In genomic region chr2:108377411-108377810, GRCh38 we compare ENCODE assay signal across 10 cellular contexts. TPM values are rescaled to one million over a fixed set of nuclear protein-coding genes. Genes with fewer than 3 reads are reported as not detected.
DNase-seq lines count a peak whose midpoint lies in the region; ATAC-seq and TF ChIP-seq lines count a peak whose summit lies in the region.
"Had no signal": no experiment of that assay in that cellular context is flagged by ENCODE, and none has a peak within 500 bp of the region (broad histone marks: within the 10 kb centered on the region; RNA-seq: fewer than 3 reads in every experiment).

No MANE protein-coding gene starts in this region.

- no peak for TF ChIP-seq RAD21 in SK-N-SH (IDR thresholded peaks at IDR 0.05; ENCODE audit: low read length)

- H3K36me3 Mint-ChIP-seq in mesothelial cell of epicardium, result peaks cover 14% of the 10 kb centered on the region

- ATAC-seq in HG02798 (IDR thresholded peaks at IDR 0.05; ENCODE audit: poor library complexity, unreplicated experiment), result no peak
- ATAC-seq in GM19035 (IDR thresholded peaks at IDR 0.05; ENCODE audit: unreplicated experiment), result no peak

- no peaks in the 10 kb centered on the region for H3K79me2 ChIP-seq in SK-N-SH (ENCODE audit: insufficient read depth)

- peak overlapping the region in 1 of 2 experiments; percentile 90; a peak in 2 of 4 replicates for H3K27ac ChIP-seq in SK-N-SH (ENCODE audit: low read depth in 2 of 2, low read length in 1 of 2)
- H3K27ac ChIP-seq in esophagus muscularis mucosa (replicated peaks in 1 of 4), result peak overlapping the region; percentile 44 to 67 (median 63)
- peak overlapping the region; percentile 26 to 77 for H3K27ac ChIP-seq in testis

- H3K9me2 ChIP-seq in SK-N-SH, result no peaks in the 10 kb centered on the region

- H3F3A ChIP-seq in SK-N-SH (replicated peaks; ENCODE audit: insufficient read depth), result no peaks in the 10 kb centered on the region

- no peak for TF ChIP-seq POLR2A in esophagus muscularis mucosa (IDR thresholded peaks at IDR 0.05; ENCODE audit: low read depth)
- no peak for TF ChIP-seq POLR2A in testis (IDR thresholded peaks at IDR 0.05)

- peak overlapping the region; percentile 70 for H3K4me3 Mint-ChIP-seq in mesothelial cell of epicardium
- H3K4me3 Mint-ChIP-seq: T-helper 1 cell treated with Interleukin-12 subunit alpha and Interleukin-12 subunit beta and Interleukin-4 antibody, amounts not matched to agents 30 μg/mL and 1 μg/mL, for 36 hours had no signal

- 0 out of 2 replicates have a peak overlapping the region, but pooled peaks have one; percentile 5 for H3K4me2 ChIP-seq in SK-N-SH

- H3K27me3 Mint-ChIP-seq in mesothelial cell of epicardium (ENCODE audit: low read depth), result no peaks in the 10 kb centered on the region

- H3K27ac Mint-ChIP-seq in mesothelial cell of epicardium, result peak overlapping the region; percentile 92
- H3K27ac Mint-ChIP-seq: T-helper 1 cell treated with Interleukin-12 subunit alpha and Interleukin-12 subunit beta and Interleukin-4 antibody, amounts not matched to agents 30 μg/mL and 1 μg/mL, for 36 hours had no signal

- H3K9ac ChIP-seq in SK-N-SH, result no peak overlapping the region

- H3K9me3 ChIP-seq in SK-N-SH (no peaks in the 10 kb centered on the region), esophagus muscularis mucosa (no peaks in the 10 kb centered on the region), testis (no peaks in the 10 kb centered on the region)

- peaks cover 41% of the 10 kb centered on the region for H3K4me1 Mint-ChIP-seq in mesothelial cell of epicardium

- peak overlapping the region in 1 of 2 experiments; percentile 42; a peak in 1 of 4 replicates for H3K4me3 ChIP-seq in SK-N-SH (ENCODE audit: low read depth in 2 of 2, low read length in 1 of 2)
- H3K4me3 ChIP-seq in esophagus muscularis mucosa, result peak overlapping the region; percentile 42 to 55 (median 46)
- peak overlapping the region; percentile 29 to 40 for H3K4me3 ChIP-seq in testis

- H2AFZ ChIP-seq in SK-N-SH (ENCODE audit: low read depth), result peak overlapping the region; percentile 56

- H3K36me3 ChIP-seq in SK-N-SH (replicated peaks in 1 of 2; ENCODE audit: control insufficient read depth in 1 of 2, insufficient read depth in 2 of 2, low read length in 1 of 2) (no peaks in the 10 kb centered on the region), esophagus muscularis mucosa (no peaks in the 10 kb centered on the region), testis (ENCODE audit: low read depth, missing control alignments) (no peaks in the 10 kb centered on the region)

- H3K27me3 ChIP-seq in SK-N-SH (ENCODE audit: insufficient read depth) (no peaks in the 10 kb centered on the region), esophagus muscularis mucosa (no peaks in the 10 kb centered on the region), testis (no peaks in the 10 kb centered on the region)

- H3K4me1 ChIP-seq in SK-N-SH (ENCODE audit: control insufficient read depth in 1 of 2, insufficient read depth in 2 of 2, low read depth in 1 of 2, low read length in 1 of 2) (peaks cover 0 to 24% of the 10 kb centered on the region in 2 experiments; a peak in 2 of 4 replicates), esophagus muscularis mucosa (peaks cover 6 to 12% (median 10%) of the 10 kb centered on the region in 4 donors), testis (no peaks in the 10 kb centered on the region)

- 10% methylated on average over 1 of the region's 1 CpG for WGBS in SK-N-SH (ENCODE audit: low lambda C conversion rate)
- 5% methylated on average over 1 of the region's 1 CpG for WGBS in esophagus muscularis mucosa
- WGBS in testis, 2 donors, result 17 to 45% methylated on average over 1 of the region's 1 CpG

- TF ChIP-seq CTCF in SK-N-SH (IDR thresholded peaks at IDR 0.05) (no peak), esophagus muscularis mucosa (IDR thresholded peaks at IDR 0.05) (no peak), mesothelial cell of epicardium (IDR thresholded peaks at IDR 0.05; ENCODE audit: unreplicated experiment) (no peak), testis (IDR thresholded peaks at IDR 0.05) (no peak)

- TF ChIP-seq EP300 in SK-N-SH (IDR thresholded peaks at IDR 0.05; ENCODE audit: borderline replicate concordance in 1 of 2, low read depth in 1 of 2, low read length in 1 of 2) (peak in 1 of 2 experiments; percentile 48; a peak in 1 of 4 replicates), esophagus muscularis mucosa (IDR thresholded peaks at IDR 0.05) (no peak)

- intact Hi-C loops in esophagus muscularis mucosa (cut with DNase I) (no loop called here), testis (cut with DNase I; ENCODE audit: low total_unique reads) (no loop called here)

- no peaks in the 10 kb centered on the region for H3K9me3 Mint-ChIP-seq in mesothelial cell of epicardium
- H3K9me3 Mint-ChIP-seq: T-helper 1 cell treated with Interleukin-12 subunit alpha and Interleukin-12 subunit beta and Interleukin-4 antibody, amounts not matched to agents 30 μg/mL and 1 μg/mL, for 36 hours had no signal

- no peaks in the 10 kb centered on the region for H4K20me1 ChIP-seq in SK-N-SH (ENCODE audit: insufficient read depth)

- POLR2A ChIA-PET in SK-N-SH (lab: Yijun Ruan, JAX), result interaction anchor here (0.6 to 1.2 kb wide), 2 partner anchors 71 to 376 kb away, joined by 3 read pairs; partner anchors contain the start of gene GCC2

- DNase-seq in SK-N-SH (no peak), esophagus muscularis mucosa (ENCODE audit: extremely low spot score) (no peak), mesothelial cell of epicardium (ENCODE audit: low spot score in 2 of 2, unreplicated experiment in 2 of 2) (no peak), testis (no peak), NCI-H1105 (lab: John Stamatoyannopoulos, UW) (no peak)
- no peak for DNase-seq in stimulated activated naive CD4-positive, alpha-beta T cell (lab: John Stamatoyannopoulos, UW)
- DNase-seq: NCI-H524 had no signal

- CTCF ChIA-PET in SK-N-SH (lab: Yijun Ruan, JAX), result interaction anchor here (1.0 to 1.3 kb wide), 3 partner anchors 206 to 260 kb away, joined by 3 to 4 read pairs (median 4); no protein-coding TSS in a partner anchor

TF ChIP-seq in SK-N-SH, 30 proteins besides CTCF, POLR2A, EP300 and RAD21:
- TF ChIP-seq USF2 (IDR thresholded peaks at IDR 0.05; ENCODE audit: borderline replicate concordance, low read depth, low read length) (no peak), RXRA (IDR thresholded peaks at IDR 0.05; ENCODE audit: borderline replicate concordance, low read depth) (no peak), MEF2A (IDR thresholded peaks at IDR 0.05; ENCODE audit: borderline replicate concordance, low read depth) (no peak), FOXJ3 (CRISPR knock-in tag; IDR thresholded peaks at IDR 0.05) (no peak), TEAD4 (IDR thresholded peaks at IDR 0.05; ENCODE audit: borderline replicate concordance, insufficient read depth) (no peak), USF1 (IDR thresholded peaks at IDR 0.05; ENCODE audit: borderline replicate concordance, low read depth) (no peak), EZH2phosphoT487 (IDR thresholded peaks at IDR 0.05; ENCODE audit: borderline replicate concordance, low read depth) (no peak), CHD2 (IDR thresholded peaks at IDR 0.05; ENCODE audit: low read length, partially characterized antibody) (no peak), MXI1 (IDR thresholded peaks at IDR 0.05; ENCODE audit: low read depth, low read length) (no peak), MAX (IDR thresholded peaks at IDR 0.05; ENCODE audit: low read depth) (no peak)
TF ChIP-seq in SK-N-SH: peak in this region for 0.

RNA-seq across cellular contexts. Expression of gene SULT1C4, which starts 0.3 kb away (rescaled TPM):
- polyA plus RNA-seq in SK-N-SH (2012; rRNA removed) (0.18 and 0.47 TPM in 2 replicates), testis (ENCODE audit: insufficient read depth, low read depth, low replicate concordance) (1.1 TPM)
- 0.41 and 0.92 TPM in 2 replicates for polyA plus RNA-seq in SK-N-SH (2012; cell fraction: cytosol; rRNA removed)
- 0.40 and 0.43 TPM in 2 replicates for polyA plus RNA-seq in SK-N-SH (2012; cell fraction: nucleus; rRNA removed)
- total RNA-seq in esophagus muscularis mucosa (1 to 10 TPM; 1.7 to 5.2 (median 3.7) TPM), mesothelial cell of epicardium (16.0 to 17.5 TPM (median 17.5 TPM) in 3 replicates), testis (1 to 10 TPM in 1 of 2 donors, under 1 TPM in 1; 0.63 to 3.5 TPM)
